Comparison of ENCODE assay signal across 8 cellular contexts in the genomic region with DNA sequence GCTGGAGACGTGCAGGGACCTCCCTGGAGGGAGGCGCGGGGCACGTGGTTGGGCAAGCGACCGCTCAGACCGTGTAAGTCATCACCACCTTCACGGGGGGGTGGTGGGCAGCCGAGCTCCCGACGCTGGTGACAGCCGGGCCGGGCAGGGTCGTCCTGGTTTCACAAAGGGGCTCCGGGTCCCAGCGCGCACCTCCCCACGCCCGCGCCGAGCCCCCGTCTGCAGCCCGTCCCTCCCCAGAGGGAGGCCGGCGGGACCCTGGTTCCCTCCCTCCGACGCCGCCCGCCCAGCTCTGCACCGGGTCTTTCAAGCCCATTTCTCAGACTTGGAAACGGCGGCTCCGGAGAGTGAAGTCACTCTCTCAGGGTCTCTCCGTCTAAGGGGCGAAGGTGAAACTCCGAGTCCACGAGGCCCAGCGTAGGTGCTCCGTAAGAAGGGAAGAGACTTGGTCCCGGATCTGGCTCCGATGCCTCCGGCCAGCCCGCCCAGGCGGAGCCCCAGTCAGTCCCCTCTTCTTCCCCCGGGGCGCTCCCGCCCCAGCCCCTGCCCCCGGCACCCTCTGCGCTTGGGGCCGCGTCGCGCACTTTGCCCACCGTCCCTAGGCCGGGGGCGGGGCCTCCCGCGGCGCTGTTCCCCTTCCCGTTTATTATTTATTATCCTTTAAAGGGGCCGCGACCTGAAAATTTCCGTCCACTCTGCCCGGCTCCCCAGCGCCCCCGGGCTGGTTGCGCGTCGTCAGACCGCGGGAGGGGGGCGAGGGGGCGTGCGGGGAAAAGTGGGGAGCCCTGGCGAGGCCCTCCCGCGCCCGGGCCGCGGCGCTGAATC. TPM values are rescaled to one million over a fixed set of nuclear protein-coding genes. Genes with fewer than 3 reads are reported as not detected.
A peak's percentile ranks its signal among the peaks of the same experiment; 100 is the strongest.
DNase-seq lines count a peak whose midpoint lies in the region; ATAC-seq and TF ChIP-seq lines count a peak whose summit lies in the region.

No MANE protein-coding gene starts in this region.

- 0% methylated on average over 36 of the region's 81 CpGs for WGBS in hepatocyte (ENCODE audit: low lambda C conversion rate, missing lambda C conversion rate)

- H3K4me3 ChIP-seq in hepatocyte (peak overlapping the region; percentile 70), rectal smooth muscle tissue (ENCODE audit: low read length) (peak overlapping the region; percentile 87)

- no peaks in the 10 kb centered on the region for H3K9me3 ChIP-seq in hepatocyte (ENCODE audit: low read depth)

- H3K27me3 ChIP-seq in hepatocyte (peaks cover 4% of the 10 kb centered on the region), rectal smooth muscle tissue (ENCODE audit: control insufficient read depth, insufficient read depth, low read length) (peaks cover 3% of the 10 kb centered on the region)

- H3K27ac ChIP-seq in hepatocyte: peak overlapping the region; percentile 96
- peak overlapping the region; percentile 79 for H3K27ac ChIP-seq in rectal smooth muscle tissue (ENCODE audit: low read depth, low read length)

- no peak for TF ChIP-seq CTCF in hepatocyte (IDR thresholded peaks at IDR 0.05; ENCODE audit: poor library complexity)

- DNase-seq in NCI-H146 treated with DMSO at 0.1 percent for 48 hours (lab: John Stamatoyannopoulos, UW; ENCODE audit: unreplicated experiment): peak; percentile 48
- peak; percentile 56 for DNase-seq in T-helper 22 cell (ENCODE audit: low read depth)
- DNase-seq in astrocyte of the hippocampus (ENCODE audit: low read depth, low spot score): peak; percentile 93
- peak; percentile 94 for DNase-seq in hepatocyte (ENCODE audit: low spot score)
- no peak for DNase-seq in OCI-M2 (lab: John Stamatoyannopoulos, UW; ENCODE audit: unreplicated experiment)

- peak overlapping the region; percentile 64 for H2AFZ ChIP-seq in hepatocyte

- H3K79me2 ChIP-seq in hepatocyte: peaks cover 58% of the 10 kb centered on the region

- H4K20me1 ChIP-seq in hepatocyte (ENCODE audit: insufficient read depth, poor library complexity, severe bottlenecking): peaks cover 25% of the 10 kb centered on the region

- H3K9ac ChIP-seq in rectal smooth muscle tissue (ENCODE audit: low read length): no peak overlapping the region

- H3K9me2 ChIP-seq in hepatocyte (replicated peaks; ENCODE audit: insufficient read depth): no peaks in the 10 kb centered on the region

- no peaks in the 10 kb centered on the region for H3K36me3 ChIP-seq in hepatocyte (replicated peaks; ENCODE audit: insufficient read depth, low read depth)
- no peaks in the 10 kb centered on the region for H3K36me3 ChIP-seq in rectal smooth muscle tissue (ENCODE audit: control insufficient read depth, insufficient read depth, low read length)

- H3K4me1 ChIP-seq in hepatocyte (ENCODE audit: insufficient read depth) (peaks cover 13% of the 10 kb centered on the region), rectal smooth muscle tissue (ENCODE audit: control insufficient read depth, insufficient read depth, low read length) (no peaks in the 10 kb centered on the region)

- ATAC-seq in GM18502 (IDR thresholded peaks at IDR 0.05; ENCODE audit: poor library complexity, unreplicated experiment) (peak; percentile 56), HG02884 (IDR thresholded peaks at IDR 0.05; ENCODE audit: unreplicated experiment) (peak; percentile 41)

- H3K4me2 ChIP-seq in hepatocyte: peak overlapping the region; percentile 89

RNA-seq across cellular contexts. Expression of a gene that starts 0.5 kb away (rescaled TPM):
- total RNA-seq in hepatocyte: 95.9 and 122 TPM in 2 replicates
- 180 and 203 TPM in 2 replicates for polyA plus RNA-seq in hepatocyte

RNA-seq across cellular contexts. Expression of a gene that starts 8.2 kb away (rescaled TPM):
- total RNA-seq in hepatocyte: 1.3 and 1.4 TPM in 2 replicates
- polyA plus RNA-seq in hepatocyte: 2.1 and 4.2 TPM in 2 replicates

RNA-seq across cellular contexts. Expression of a gene that starts 12.3 kb away (rescaled TPM):
- total RNA-seq in hepatocyte: 42.2 and 44.1 TPM in 2 replicates
- polyA plus RNA-seq in hepatocyte: 86.6 and 88.2 TPM in 2 replicates

RNA-seq across cellular contexts. Expression of a gene that starts 32.0 kb away (rescaled TPM):
- total RNA-seq in hepatocyte: not detected in 2 replicates
- polyA plus RNA-seq in hepatocyte: not detected in 2 replicates

RNA-seq across cellular contexts. Expression of a gene that starts 32.3 kb away (rescaled TPM):
- total RNA-seq in hepatocyte: 24.4 and 32.1 TPM in 2 replicates
- polyA plus RNA-seq in hepatocyte: 80.9 and 111 TPM in 2 replicates
